15 cellular contexts compared by ENCODE assay signal in genomic region chr6:2257358-2257757, GRCh38.
"Had no signal": no experiment of that assay in that cellular context is flagged by ENCODE, and none has a peak within 500 bp of the region (broad histone marks: within the 10 kb centered on the region; RNA-seq: fewer than 3 reads in every experiment).

No MANE protein-coding gene starts in this region.

- H3K27me3 ChIP-seq: heart left ventricle, left lung had no signal

- DNase-seq: activated CD4-positive, CD25-positive, alpha-beta regulatory T cell treated with anti-CD3 and anti-CD28 coated beads, Interleukin-2, amount 50 U/mL, for 72 hours; activated naive CD8-positive, alpha-beta T cell treated with anti-CD3 and anti-CD28 coated beads, Interleukin-2, amount 10 ng/mL, durations not matched to agents 7 days and 5 days; aorta; cerebellar nuclear complex; effector memory CD4-positive, alpha-beta T cell; islet precursor cell; left lung; mesenchymal stem cell; occipital lobe; stimulated activated CD4-positive, alpha-beta T cell treated with anti-CD3 and anti-CD28 coated beads, Interleukin-15, amount 100 ng/mL, for 24 hours; stimulated activated CD4-positive, alpha-beta T cell treated with anti-CD3 and anti-CD28 coated beads, Interleukin-4, amount 100 ng/mL, for 1 hour; stimulated activated naive CD4-positive, alpha-beta T cell treated with Interleukin-2 at 50 U/mL for 16 hours; trophoblast cell had no signal

- H3K27ac ChIP-seq: heart left ventricle, left lung had no signal

- H3K4me1 ChIP-seq: heart left ventricle, left lung had no signal

- H3K4me3 ChIP-seq: heart left ventricle, left lung had no signal

- FAIRE-seq: frontal cortex had no signal

- ATAC-seq: heart left ventricle, left lung had no signal
